Comparison of ENCODE assay signal across 9 cellular contexts in genomic region chr18:74994502-74995403, GRCh38.
DNase-seq lines count a peak whose midpoint lies in the region; ATAC-seq and TF ChIP-seq lines count a peak whose summit lies in the region.
"Had no signal": no experiment of that assay in that cellular context is flagged by ENCODE, and none has a peak within 500 bp of the region (broad histone marks: within the 10 kb centered on the region; RNA-seq: fewer than 3 reads in every experiment).

No MANE protein-coding gene starts in this region.

- no peaks in the 10 kb centered on the region for H3K36me3 ChIP-seq in mucosa of descending colon (ENCODE audit: low read depth)
- H3K36me3 ChIP-seq: neutrophil had no signal

- peaks cover 0 to 2% of the 10 kb centered on the region in 2 donors for H3K36me3 Mint-ChIP-seq in activated T-cell treated with anti-CD3 and anti-CD28 coated beads, Interleukin-2, amount 50 U/mL, for 72 hours (ENCODE audit: insufficient read depth in 2 of 2)

- intact Hi-C loops in mucosa of descending colon (cut with DNase I, micrococcal nuclease): no loop called here

- H3K4me1 Mint-ChIP-seq in activated T-cell treated with anti-CD3 and anti-CD28 coated beads, Interleukin-2, amount 50 U/mL, for 72 hours (ENCODE audit: low read depth): peaks cover 47% of the 10 kb centered on the region

- DNase-seq in activated T-cell treated with anti-CD3 and anti-CD28 coated beads, Interleukin-2, amount 50 U/mL, for 72 hours: peak; percentile 5 to 22
- peak in 2 of 3 donors; percentile 29 to 54 for DNase-seq in mucosa of descending colon
- DNase-seq in AG08396 (ENCODE audit: low spot score): no peak
- DNase-seq in NCI-H345 treated with DMSO at 0.1 percent for 48 hours (lab: John Stamatoyannopoulos, UW; ENCODE audit: unreplicated experiment): no peak
- DNase-seq in activated CD4-positive, alpha-beta T cell treated with anti-CD3 and anti-CD28 coated beads, Interleukin-2, amount 50 U/mL, for 4 hours: no peak

- H3K4me3 Mint-ChIP-seq in activated T-cell treated with anti-CD3 and anti-CD28 coated beads, Interleukin-2, amount 50 U/mL, for 72 hours: peak overlapping the region; percentile 55 to 85

- H3K4me3 ChIP-seq in mucosa of descending colon: no peak overlapping the region

- H3K9me3 ChIP-seq in mucosa of descending colon: no peaks in the 10 kb centered on the region
- H3K9me3 ChIP-seq: neutrophil had no signal

- H3K27ac Mint-ChIP-seq in activated T-cell treated with anti-CD3 and anti-CD28 coated beads, Interleukin-2, amount 50 U/mL, for 72 hours: peak overlapping the region; percentile 52

- no peaks in the 10 kb centered on the region for H3K27me3 Mint-ChIP-seq in activated T-cell treated with anti-CD3 and anti-CD28 coated beads, Interleukin-2, amount 50 U/mL, for 72 hours (ENCODE audit: low read depth)

- no peak for TF ChIP-seq CTCF in mucosa of descending colon (IDR thresholded peaks at IDR 0.05)

- H3K4me1 ChIP-seq in mucosa of descending colon (ENCODE audit: low read depth): no peaks in the 10 kb centered on the region

- no peaks in the 10 kb centered on the region for H3K9me3 Mint-ChIP-seq in activated T-cell treated with anti-CD3 and anti-CD28 coated beads, Interleukin-2, amount 50 U/mL, for 72 hours

- ATAC-seq in GM18498 (IDR thresholded peaks at IDR 0.05; ENCODE audit: unreplicated experiment) (peak; percentile 88), GM21447 (IDR thresholded peaks at IDR 0.05; ENCODE audit: unreplicated experiment) (peak; percentile 80), HG03571 (IDR thresholded peaks at IDR 0.05; ENCODE audit: unreplicated experiment) (peak; percentile 84), mucosa of descending colon (peak; percentile 64)
- ATAC-seq in activated T-cell treated with anti-CD3 and anti-CD28 coated beads, Interleukin-2, amount 50 U/mL, for 72 hours (replicated peaks in 1 of 2): peak; percentile 77 to 80

Comparison
In these comparisons a context has a peak if more than half of its experiments do, and no peak if none do; other contexts are left out.
1. DNase-seq: peak in activated T-cell treated with anti-CD3 and anti-CD28 coated beads, Interleukin-2, amount 50 U/mL, for 72 hours (2 of 2) and mucosa of descending colon (2 of 3); none in AG08396 (single experiment), NCI-H345 treated with DMSO at 0.1 percent for 48 hours (single experiment) and activated CD4-positive, alpha-beta T cell treated with anti-CD3 and anti-CD28 coated beads, Interleukin-2, amount 50 U/mL, for 4 hours (0 of 2).
2. Peak in every context shown above with its lines, with median percentiles within 50 percentile points of each other: ATAC-seq.